Comparison of ENCODE assay signal across 8 cellular contexts in the genomic region with DNA sequence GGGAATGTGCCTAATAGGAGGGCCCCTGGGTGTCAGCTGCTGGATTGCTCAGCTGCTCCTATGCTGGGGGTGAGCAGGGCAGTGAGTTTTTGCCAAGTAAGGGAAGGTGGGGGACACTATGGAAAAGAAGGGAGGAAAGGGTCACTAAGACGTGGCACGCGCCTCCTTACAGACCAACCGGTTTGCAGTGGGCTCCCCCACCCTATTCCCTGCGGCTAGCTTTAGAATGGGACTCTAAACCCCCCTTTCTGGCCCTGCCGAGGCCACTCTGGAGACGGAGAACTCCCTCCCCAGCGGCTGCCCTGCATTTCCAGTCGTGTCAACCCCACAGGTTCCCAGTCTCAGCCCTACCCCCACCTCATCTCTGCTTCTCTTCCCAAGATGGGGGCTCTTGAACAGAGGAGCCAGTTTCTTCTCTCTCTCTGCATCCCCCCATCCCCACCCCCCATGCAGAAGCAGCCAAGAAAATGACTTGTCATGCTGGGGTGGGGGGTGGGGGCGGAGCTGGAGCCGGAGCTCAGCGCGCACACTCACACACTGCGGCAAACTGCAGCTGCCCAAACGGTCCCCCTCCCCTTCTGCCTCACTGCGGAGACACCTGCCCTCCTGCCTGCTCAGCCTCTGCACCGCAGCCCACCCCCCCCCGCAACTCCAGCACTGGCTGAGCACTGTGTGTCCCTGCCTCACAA. TPM values are rescaled to one million over a fixed set of nuclear protein-coding genes. Genes with fewer than 3 reads are reported as not detected.
DNase-seq lines count a peak whose midpoint lies in the region; ATAC-seq and TF ChIP-seq lines count a peak whose summit lies in the region.

No MANE protein-coding gene starts in this region.

- no peak for TF ChIP-seq CTCF in prostate gland (IDR thresholded peaks at IDR 0.05)

- TF ChIP-seq POLR2A in prostate gland (IDR thresholded peaks at IDR 0.05) = no peak

- H3K4me3 ChIP-seq in prostate gland = peak overlapping the region; percentile 26 to 29

- H3K9me3 Mint-ChIP-seq in activated naive CD8-positive, alpha-beta T cell treated with anti-CD3 and anti-CD28 coated beads, Interleukin-2, amount 50 U/mL, for 24 hours = no peaks in the 10 kb centered on the region

- H3K27ac Mint-ChIP-seq in activated naive CD8-positive, alpha-beta T cell treated with anti-CD3 and anti-CD28 coated beads, Interleukin-2, amount 50 U/mL, for 24 hours = no peak overlapping the region

- H3K4me1 Mint-ChIP-seq in activated naive CD8-positive, alpha-beta T cell treated with anti-CD3 and anti-CD28 coated beads, Interleukin-2, amount 50 U/mL, for 24 hours = peaks cover 39% of the 10 kb centered on the region

- peak overlapping the region; percentile 66 for H3K4me3 Mint-ChIP-seq in activated naive CD8-positive, alpha-beta T cell treated with anti-CD3 and anti-CD28 coated beads, Interleukin-2, amount 50 U/mL, for 24 hours

- H3K36me3 Mint-ChIP-seq in activated naive CD8-positive, alpha-beta T cell treated with anti-CD3 and anti-CD28 coated beads, Interleukin-2, amount 50 U/mL, for 24 hours (ENCODE audit: low read depth) = no peaks in the 10 kb centered on the region

- H3K4me1 ChIP-seq in prostate gland (replicated peaks) = peaks cover 4% of the 10 kb centered on the region

- 3% methylated on average over 18 of the region's 18 CpGs for WGBS in prostate gland

- DNase-seq in DMS79 (lab: John Stamatoyannopoulos, UW) (peak; percentile 17), NCI-H1436 treated with DMSO at 0.1 percent for 48 hours (lab: John Stamatoyannopoulos, UW) (peak; percentile 22), hepatic stellate cell (ENCODE audit: low spot score) (peak; percentile 62), prostate gland (ENCODE audit: low spot score) (no peak)
- DNase-seq in activated naive CD8-positive, alpha-beta T cell treated with anti-CD3 and anti-CD28 coated beads, Interleukin-2, amount 50 U/mL, for 24 hours = no peak

- intact Hi-C loops in prostate gland (cut with DNase I) = no loop called here

- H3K27me3 ChIP-seq in prostate gland (replicated peaks; ENCODE audit: insufficient read depth) = no peaks in the 10 kb centered on the region

- H3K27me3 Mint-ChIP-seq in activated naive CD8-positive, alpha-beta T cell treated with anti-CD3 and anti-CD28 coated beads, Interleukin-2, amount 50 U/mL, for 24 hours = peaks cover 23% of the 10 kb centered on the region

- peak; percentile 21 for ATAC-seq in activated naive CD8-positive, alpha-beta T cell treated with anti-CD3 and anti-CD28 coated beads, Interleukin-2, amount 50 U/mL, for 24 hours
- ATAC-seq in GM19324 (IDR thresholded peaks at IDR 0.05; ENCODE audit: low FRiP score, unreplicated experiment) (no peak), HG02798 (IDR thresholded peaks at IDR 0.05; ENCODE audit: poor library complexity, unreplicated experiment) (no peak), HG03565 (IDR thresholded peaks at IDR 0.05; ENCODE audit: unreplicated experiment) (no peak)

- peak overlapping the region; percentile 12 to 44 for H3K27ac ChIP-seq in prostate gland

- H3K36me3 ChIP-seq in prostate gland = no peaks in the 10 kb centered on the region

- H3K9me3 ChIP-seq in prostate gland = no peaks in the 10 kb centered on the region

RNA-seq across cellular contexts. Expression of a gene that starts 0.8 kb away (rescaled TPM):
- 10 to 100 TPM in 1 of 2 donors, 1 to 10 TPM in 1; 6.2 to 21.9 TPM for total RNA-seq in prostate gland

RNA-seq across cellular contexts. Expression of a gene that starts 25.3 kb away (rescaled TPM):
- 10 to 100 TPM; 36.3 to 73.6 TPM for total RNA-seq in prostate gland

Comparison
In these comparisons a context has a peak if more than half of its experiments do, and no peak if none do; other contexts are left out.
1. DNase-seq: peak in DMS79 (single experiment), NCI-H1436 treated with DMSO at 0.1 percent for 48 hours (single experiment) and hepatic stellate cell (single experiment); none in activated naive CD8-positive, alpha-beta T cell treated with anti-CD3 and anti-CD28 coated beads, Interleukin-2, amount 50 U/mL, for 24 hours (single experiment) and prostate gland (single experiment).